Comparison of ENCODE assay signal across 8 cellular contexts in the genomic region with DNA sequence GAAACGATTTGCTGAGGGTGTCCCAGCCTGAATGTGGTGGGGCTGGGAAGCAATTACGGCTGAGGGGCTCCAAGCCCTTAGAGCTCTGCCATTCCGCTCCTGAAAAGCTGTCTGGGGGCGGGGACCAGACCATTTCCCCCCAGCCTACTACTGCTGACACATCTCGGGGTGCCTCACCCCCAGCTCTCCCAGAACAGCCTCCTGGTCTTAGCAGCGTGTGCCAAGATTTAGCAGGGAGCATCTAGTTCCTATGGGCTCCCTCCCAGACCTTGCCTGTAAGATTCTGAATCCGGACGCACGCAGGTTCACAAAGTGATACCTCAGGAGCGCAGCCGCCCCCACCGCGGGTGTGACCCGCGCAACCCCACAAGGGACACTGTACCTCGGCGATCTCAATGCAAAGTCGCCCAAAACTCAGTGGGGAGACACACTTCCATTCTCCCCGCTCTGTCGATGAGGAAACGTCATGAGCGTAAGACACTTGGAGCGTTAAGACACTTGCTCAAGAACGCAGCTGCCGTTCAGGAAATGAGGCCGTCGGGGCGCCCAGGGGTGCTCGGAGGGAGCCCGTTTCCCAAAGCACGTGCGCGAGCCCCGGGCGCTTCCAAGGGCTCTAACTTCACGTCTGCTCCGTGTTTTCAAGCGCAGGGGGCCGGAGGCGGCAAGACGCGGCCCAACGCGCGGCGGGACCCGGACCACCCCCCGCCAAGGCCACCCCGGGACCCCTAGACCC. TPM values are rescaled to one million over a fixed set of nuclear protein-coding genes. Genes with fewer than 3 reads are reported as not detected.
DNase-seq lines count a peak whose midpoint lies in the region; ATAC-seq, FAIRE-seq and TF ChIP-seq lines count a peak whose summit lies in the region.

No MANE protein-coding gene starts in this region.

- H3K36me3 Mint-ChIP-seq in T-helper 1 cell treated with Interleukin-12 subunit alpha and Interleukin-12 subunit beta and Interleukin-4 antibody, amounts not matched to agents 30 μg/mL and 1 μg/mL, for 36 hours (ENCODE audit: low read depth), result peaks cover 30% of the 10 kb centered on the region

- peak overlapping the region; percentile 95 for H3K27ac Mint-ChIP-seq in T-helper 1 cell treated with Interleukin-12 subunit alpha and Interleukin-12 subunit beta and Interleukin-4 antibody, amounts not matched to agents 30 μg/mL and 1 μg/mL, for 36 hours

- peaks cover 26% of the 10 kb centered on the region for H3K4me1 Mint-ChIP-seq in T-helper 1 cell treated with Interleukin-12 subunit alpha and Interleukin-12 subunit beta and Interleukin-4 antibody, amounts not matched to agents 30 μg/mL and 1 μg/mL, for 36 hours (ENCODE audit: low read depth)

- H3K4me1 ChIP-seq in BLaER1 treated with 17β-estradiol and CSF1 and Interleukin-3, amounts not matched to agents 10 nM and 100 nM, result peaks cover 33 to 50% (median 48%) of the 10 kb centered on the region in 10 experiments
- H3K4me1 ChIP-seq in K562 (replicated peaks in 1 of 2; ENCODE audit: control insufficient read depth in 2 of 2, insufficient read depth in 2 of 2, low read length in 2 of 2), result peaks cover 10 to 12% of the 10 kb centered on the region in 2 experiments; a peak in 3 of 5 replicates

- CTCF ChIA-PET in K562 (lab: Yijun Ruan, JAX; ENCODE audit: low intra/inter-chr PET ratio), result no interaction called here

- peak; percentile 32 for ATAC-seq in GM19395 (IDR thresholded peaks at IDR 0.05; ENCODE audit: unreplicated experiment)
- peak; percentile 24 for ATAC-seq in HG03442 (IDR thresholded peaks at IDR 0.05; ENCODE audit: unreplicated experiment)
- peak; percentile 62 for ATAC-seq in K562

- H3K36me3 ChIP-seq in BLaER1 treated with 17β-estradiol and CSF1 and Interleukin-3, amounts not matched to agents 10 nM and 100 nM, result peaks cover 29 to 47% (median 35%) of the 10 kb centered on the region in 11 experiments
- H3K36me3 ChIP-seq in K562 (ENCODE audit: control insufficient read depth, insufficient read depth, low read length), result peaks cover 33% of the 10 kb centered on the region

- H3K27me3 Mint-ChIP-seq in T-helper 1 cell treated with Interleukin-12 subunit alpha and Interleukin-12 subunit beta and Interleukin-4 antibody, amounts not matched to agents 30 μg/mL and 1 μg/mL, for 36 hours (ENCODE audit: low read depth), result no peaks in the 10 kb centered on the region

- H3K9me1 ChIP-seq in K562 (ENCODE audit: control insufficient read depth, insufficient read depth, low read length), result no peaks in the 10 kb centered on the region

- DNase-seq in K562 (ENCODE audit: extremely low read depth in 1 of 4, low spot score in 3 of 4) (peak in 3 of 4 experiments; percentile 20 to 37 (median 23)), iPS-NIHi7 (ENCODE audit: extremely low spot score) (peak; percentile 19), kidney glomerular epithelial cell (lab: John Stamatoyannopoulos, UW) (no peak)
- peak; percentile 38 to 54 for DNase-seq in stimulated activated CD4-positive, alpha-beta T cell treated with anti-CD3 and anti-CD28 coated beads, Interleukin-1b, Interleukin-23, amount 100 ng/mL, for 4 hours (ENCODE audit: low read depth in 2 of 2)

- BruUV-seq in K562 (replicated peaks; lab: Mats Ljungman, UMichigan), result TSS peak; percentile 48

- H3K27me3 ChIP-seq in BLaER1 treated with 17β-estradiol and CSF1 and Interleukin-3, amounts not matched to agents 10 nM and 100 nM, result no peaks in the 10 kb centered on the region
- no peaks in the 10 kb centered on the region for H3K27me3 ChIP-seq in K562 (ENCODE audit: control insufficient read depth in 2 of 2, insufficient read depth in 2 of 2, low read length in 2 of 2)

- peaks cover 8% of the 10 kb centered on the region for H3K9me3 Mint-ChIP-seq in T-helper 1 cell treated with Interleukin-12 subunit alpha and Interleukin-12 subunit beta and Interleukin-4 antibody, amounts not matched to agents 30 μg/mL and 1 μg/mL, for 36 hours

- intact Hi-C loops in K562 (cut with micrococcal nuclease), result no loop called here

- no peak for TF ChIP-seq POLR2A in K562 (conservative IDR thresholded peaks at IDR 0.05)

- H3K79me2 ChIP-seq in K562 (ENCODE audit: control insufficient read depth, insufficient read depth, low read length), result peaks cover 46% of the 10 kb centered on the region

- TF ChIP-seq RAD21 in K562 (CRISPR knock-in tag; conservative IDR thresholded peaks at IDR 0.05 in 1 of 2, IDR thresholded peaks at IDR 0.05 in 1 of 2), result no peak

- peak overlapping the region; percentile 92 to 99 (median 96) for H3K4me2 ChIP-seq in BLaER1 treated with 17β-estradiol and CSF1 and Interleukin-3, amounts not matched to agents 10 nM and 100 nM
- peak overlapping the region; percentile 91 for H3K4me2 ChIP-seq in K562 (ENCODE audit: insufficient read depth, low read length)

- H3K9ac ChIP-seq in BLaER1 treated with 17β-estradiol and CSF1 and Interleukin-3, amounts not matched to agents 10 nM and 100 nM, result peak overlapping the region; percentile 93 to 99 (median 97)
- H3K9ac ChIP-seq in K562 (ENCODE audit: insufficient read depth in 1 of 2, low read depth in 2 of 2, low read length in 2 of 2), result peak overlapping the region; percentile 90 to 96

- H2AFZ ChIP-seq in K562 (ENCODE audit: low read depth, low read length), result peak overlapping the region; percentile 94

- in situ Hi-C loops in K562 (cut with MboI), result no loop called here

- H3K27ac ChIP-seq in BLaER1 treated with 17β-estradiol and CSF1 and Interleukin-3, amounts not matched to agents 10 nM and 100 nM, result peak overlapping the region; percentile 86 to 100 (median 98)
- peak overlapping the region; percentile 91 for H3K27ac ChIP-seq in K562 (ENCODE audit: extremely low read depth, low read depth, low read length)

- H3K9me3 ChIP-seq in BLaER1 treated with 17β-estradiol and CSF1 and Interleukin-3, amounts not matched to agents 10 nM and 100 nM (replicated peaks in 1 of 11), result peaks cover 0 to 13% (median 7%) of the 10 kb centered on the region in 11 experiments; a peak in 9 of 22 replicates
- no peaks in the 10 kb centered on the region for H3K9me3 ChIP-seq in K562 (replicated peaks; ENCODE audit: control insufficient read depth, insufficient read depth, low read depth, low read length)

- POLR2A ChIA-PET in K562 (lab: Yijun Ruan, JAX), result interaction anchor here (0.9 to 1.2 kb wide), 2 partner anchors 9 to 14 kb away, joined by 3 to 9 read pairs; no protein-coding TSS in a partner anchor

- peak overlapping the region; percentile 75 to 91 (median 85) for H3K4me3 ChIP-seq in BLaER1 treated with 17β-estradiol and CSF1 and Interleukin-3, amounts not matched to agents 10 nM and 100 nM
- H3K4me3 ChIP-seq in K562, result peak overlapping the region; percentile 74

- WGBS in K562 (ENCODE audit: insufficient coverage, low coverage, missing lambda C conversion rate), result under 1% methylated on average over 24 of the region's 49 CpGs

- peak overlapping the region; percentile 96 for H3K4me3 Mint-ChIP-seq in T-helper 1 cell treated with Interleukin-12 subunit alpha and Interleukin-12 subunit beta and Interleukin-4 antibody, amounts not matched to agents 30 μg/mL and 1 μg/mL, for 36 hours

- TF ChIP-seq EP300 in K562 (IDR thresholded peaks at IDR 0.05; ENCODE audit: low read length), result no peak

- no peak for FAIRE-seq in K562 (lab: Jason Lieb, UNC)

- TF ChIP-seq CTCF in K562 (IDR thresholded peaks at IDR 0.05 in 2 of 3, conservative IDR thresholded peaks at IDR 0.05 in 1 of 3; ENCODE audit: insufficient read depth in 2 of 3, low read depth in 1 of 3, low read length in 3 of 3), result no peak

- H4K20me1 ChIP-seq in BLaER1 treated with 17β-estradiol and CSF1 and Interleukin-3, amounts not matched to agents 10 nM and 100 nM, result peaks cover 0 to 49% (median 43%) of the 10 kb centered on the region in 11 experiments; a peak in 20 of 22 replicates
- peaks cover 8% of the 10 kb centered on the region; the same call in 1 of the 2 replicates for H4K20me1 ChIP-seq in K562 (replicated peaks; ENCODE audit: control insufficient read depth, insufficient read depth, low read length)

RNA-seq across cellular contexts. Expression of a gene that starts 0.6 kb away (rescaled TPM):
- total RNA-seq in K562 (2011; cell fraction: chromatin; rRNA removed; ENCODE audit: low replicate concordance), result 30.0 and 64.9 TPM in 2 replicates
- total RNA-seq in K562 (2011; cell fraction: nucleolus; rRNA removed), result 36.8 and 49.5 TPM in 2 replicates
- total RNA-seq in K562 (2011; cell fraction: nucleoplasm; rRNA removed), result 43.7 and 49.5 TPM in 2 replicates
- total RNA-seq in K562 (2014; rRNA removed) (16.7 and 25.3 TPM in 2 replicates), K562 (2014; rRNA removed; fragmentation: Illumina TruSeq; extraction: Trizol) (6.3 and 8.6 TPM in 2 replicates), K562 (2015; rRNA removed; fragmentation: Illumina TruSeq; extraction: Trizol) (9.4 and 10.5 TPM in 2 replicates), K562 (2021) (36.6 and 38.5 TPM in 2 replicates)
- polyA plus RNA-seq in K562 (2011; rRNA removed) (10.8 and 23.4 TPM in 2 replicates), K562 (2014; fragmentation: Illumina TruSeq; extraction: Trizol) (32.1 and 42.5 TPM in 2 replicates), K562 (2014; fragmentation: Nextera tagmentation; extraction: Ambion mirVana) (1 to 10 TPM; 1.8 to 2.3 TPM), K562 (2014; rRNA removed) (14.3 and 15.8 TPM in 2 replicates)
- polyA plus RNA-seq in K562 (2011; cell fraction: cytosol; rRNA removed), result 9.8 and 21.2 TPM in 2 replicates
- 22.9 and 38.2 TPM in 2 replicates for polyA plus RNA-seq in K562 (2011; cell fraction: nucleus; rRNA removed)
- polyA plus RNA-seq in K562 (2012), result 20.2 and 21.9 TPM in 2 replicates
- 12.4 and 15.3 TPM in 2 replicates for polyA minus RNA-seq in K562 (2011; rRNA and poly(A)+ RNA removed)
- 13.9 and 15.2 TPM in 2 replicates for polyA minus RNA-seq in K562 (2011; cell fraction: cytosol; rRNA and poly(A)+ RNA removed)
- polyA minus RNA-seq in K562 (2011; cell fraction: nucleus; rRNA and poly(A)+ RNA removed), result 18.6 and 25.3 TPM in 2 replicates

RNA-seq across cellular contexts. Expression of a gene that starts 19.0 kb away (rescaled TPM):
- 11.0 and 24.6 TPM in 2 replicates for total RNA-seq in K562 (2011; cell fraction: chromatin; rRNA removed; ENCODE audit: low replicate concordance)
- total RNA-seq in K562 (2011; cell fraction: nucleolus; rRNA removed), result 20.4 and 25.5 TPM in 2 replicates
- total RNA-seq in K562 (2011; cell fraction: nucleoplasm; rRNA removed), result 20.2 and 23.2 TPM in 2 replicates
- total RNA-seq in K562 (2014; rRNA removed) (7.9 and 10.8 TPM in 2 replicates), K562 (2014; rRNA removed; fragmentation: Illumina TruSeq; extraction: Trizol) (5.6 and 6.5 TPM in 2 replicates), K562 (2015; rRNA removed; fragmentation: Illumina TruSeq; extraction: Trizol) (6.9 and 7.1 TPM in 2 replicates), K562 (2021) (8.7 and 9.3 TPM in 2 replicates)
- polyA plus RNA-seq in K562 (2011; rRNA removed) (11.9 and 13.5 TPM in 2 replicates), K562 (2014; fragmentation: Illumina TruSeq; extraction: Trizol) (8.2 and 9.4 TPM in 2 replicates), K562 (2014; fragmentation: Nextera tagmentation; extraction: Ambion mirVana) (1 to 10 TPM; 1.3 to 1.7 TPM), K562 (2014; rRNA removed) (7.3 and 9.4 TPM in 2 replicates)
- 16.7 and 24.3 TPM in 2 replicates for polyA plus RNA-seq in K562 (2011; cell fraction: cytosol; rRNA removed)
- 8.0 and 11.5 TPM in 2 replicates for polyA plus RNA-seq in K562 (2011; cell fraction: nucleus; rRNA removed)
- polyA plus RNA-seq in K562 (2012), result 9.3 and 10.4 TPM in 2 replicates
- 12.4 and 20.2 TPM in 2 replicates for polyA minus RNA-seq in K562 (2011; rRNA and poly(A)+ RNA removed)
- 10.1 and 10.3 TPM in 2 replicates for polyA minus RNA-seq in K562 (2011; cell fraction: cytosol; rRNA and poly(A)+ RNA removed)
- 4.4 and 5.2 TPM in 2 replicates for polyA minus RNA-seq in K562 (2011; cell fraction: nucleus; rRNA and poly(A)+ RNA removed)

RNA-seq across cellular contexts. Expression of a gene that starts 30.6 kb away (rescaled TPM):
- 41.8 and 82.0 TPM in 2 replicates for total RNA-seq in K562 (2011; cell fraction: chromatin; rRNA removed; ENCODE audit: low replicate concordance)
- total RNA-seq in K562 (2011; cell fraction: nucleolus; rRNA removed), result 22.0 and 26.6 TPM in 2 replicates
- 56.0 and 74.9 TPM in 2 replicates for total RNA-seq in K562 (2011; cell fraction: nucleoplasm; rRNA removed)
- total RNA-seq in K562 (2014; rRNA removed) (45.3 and 52.0 TPM in 2 replicates), K562 (2014; rRNA removed; fragmentation: Illumina TruSeq; extraction: Trizol) (52.7 and 61.4 TPM in 2 replicates), K562 (2015; rRNA removed; fragmentation: Illumina TruSeq; extraction: Trizol) (49.8 and 54.6 TPM in 2 replicates), K562 (2021) (55.2 and 64.9 TPM in 2 replicates)
- polyA plus RNA-seq in K562 (2011; rRNA removed) (45.6 and 65.9 TPM in 2 replicates), K562 (2014; fragmentation: Illumina TruSeq; extraction: Trizol) (67.2 and 67.6 TPM in 2 replicates), K562 (2014; fragmentation: Nextera tagmentation; extraction: Ambion mirVana) (100 to 1,000 TPM in 1 of 2 experiments, 10 to 100 TPM in 1; 62.3 to 109 TPM), K562 (2014; rRNA removed) (69.2 and 81.7 TPM in 2 replicates)
- polyA plus RNA-seq in K562 (2011; cell fraction: cytosol; rRNA removed), result 17.8 and 37.4 TPM in 2 replicates
- 33.7 and 46.6 TPM in 2 replicates for polyA plus RNA-seq in K562 (2011; cell fraction: nucleus; rRNA removed)
- 47.2 and 69.3 TPM in 2 replicates for polyA plus RNA-seq in K562 (2012)
- 42.2 and 59.2 TPM in 2 replicates for polyA minus RNA-seq in K562 (2011; rRNA and poly(A)+ RNA removed)
- 14.0 and 15.5 TPM in 2 replicates for polyA minus RNA-seq in K562 (2011; cell fraction: cytosol; rRNA and poly(A)+ RNA removed)
- polyA minus RNA-seq in K562 (2011; cell fraction: nucleus; rRNA and poly(A)+ RNA removed), result 12.1 and 17.2 TPM in 2 replicates

RNA-seq across cellular contexts. Expression of a gene that starts 30.7 kb away (rescaled TPM):
- total RNA-seq in K562 (2011; cell fraction: chromatin; rRNA removed; ENCODE audit: low replicate concordance), result 19.2 and 25.8 TPM in 2 replicates
- 44.0 and 47.0 TPM in 2 replicates for total RNA-seq in K562 (2011; cell fraction: nucleolus; rRNA removed)
- total RNA-seq in K562 (2011; cell fraction: nucleoplasm; rRNA removed), result 23.2 and 27.1 TPM in 2 replicates
- total RNA-seq in K562 (2014; rRNA removed) (24.8 and 40.6 TPM in 2 replicates), K562 (2014; rRNA removed; fragmentation: Illumina TruSeq; extraction: Trizol) (16.4 and 19.4 TPM in 2 replicates), K562 (2015; rRNA removed; fragmentation: Illumina TruSeq; extraction: Trizol) (18.3 and 19.5 TPM in 2 replicates), K562 (2021) (21.2 and 23.0 TPM in 2 replicates)
- polyA plus RNA-seq in K562 (2011; rRNA removed) (19.0 and 23.5 TPM in 2 replicates), K562 (2014; fragmentation: Illumina TruSeq; extraction: Trizol) (13.6 and 18.1 TPM in 2 replicates), K562 (2014; fragmentation: Nextera tagmentation; extraction: Ambion mirVana) (1 to 10 TPM; 2.4 to 3.7 TPM), K562 (2014; rRNA removed) (19.4 and 24.4 TPM in 2 replicates)
- 15.6 and 17.3 TPM in 2 replicates for polyA plus RNA-seq in K562 (2011; cell fraction: cytosol; rRNA removed)
- 13.2 and 17.1 TPM in 2 replicates for polyA plus RNA-seq in K562 (2011; cell fraction: nucleus; rRNA removed)
- polyA plus RNA-seq in K562 (2012), result 11.2 and 20.0 TPM in 2 replicates
- 21.9 and 22.4 TPM in 2 replicates for polyA minus RNA-seq in K562 (2011; rRNA and poly(A)+ RNA removed)
- polyA minus RNA-seq in K562 (2011; cell fraction: cytosol; rRNA and poly(A)+ RNA removed), result 12.9 and 13.9 TPM in 2 replicates
- polyA minus RNA-seq in K562 (2011; cell fraction: nucleus; rRNA and poly(A)+ RNA removed), result 18.4 and 26.4 TPM in 2 replicates

RNA-seq across cellular contexts. Expression of a gene that starts 36.8 kb away (rescaled TPM):
- total RNA-seq in K562 (2011; cell fraction: chromatin; rRNA removed; ENCODE audit: low replicate concordance), result 76.4 and 103 TPM in 2 replicates
- 32.6 and 35.0 TPM in 2 replicates for total RNA-seq in K562 (2011; cell fraction: nucleolus; rRNA removed)
- total RNA-seq in K562 (2011; cell fraction: nucleoplasm; rRNA removed), result 47.7 and 52.4 TPM in 2 replicates
- total RNA-seq in K562 (2014; rRNA removed) (4.9 and 9.1 TPM in 2 replicates), K562 (2014; rRNA removed; fragmentation: Illumina TruSeq; extraction: Trizol) (6.9 and 7.1 TPM in 2 replicates), K562 (2015; rRNA removed; fragmentation: Illumina TruSeq; extraction: Trizol) (8.1 and 8.3 TPM in 2 replicates), K562 (2021) (27.5 and 29.1 TPM in 2 replicates)
- polyA plus RNA-seq in K562 (2011; rRNA removed) (9.9 and 12.4 TPM in 2 replicates), K562 (2014; fragmentation: Illumina TruSeq; extraction: Trizol) (8.3 and 8.8 TPM in 2 replicates), K562 (2014; fragmentation: Nextera tagmentation; extraction: Ambion mirVana) (1 to 10 TPM in 1 of 2 experiments, under 1 TPM in 1; 0.90 to 1.3 TPM), K562 (2014; rRNA removed) (6.0 and 8.2 TPM in 2 replicates)
- 7.0 and 8.0 TPM in 2 replicates for polyA plus RNA-seq in K562 (2011; cell fraction: cytosol; rRNA removed)
- polyA plus RNA-seq in K562 (2011; cell fraction: nucleus; rRNA removed), result 16.7 and 18.6 TPM in 2 replicates
- polyA plus RNA-seq in K562 (2012), result 9.9 and 17.0 TPM in 2 replicates
- 45.0 and 68.4 TPM in 2 replicates for polyA minus RNA-seq in K562 (2011; rRNA and poly(A)+ RNA removed)
- polyA minus RNA-seq in K562 (2011; cell fraction: cytosol; rRNA and poly(A)+ RNA removed), result 22.6 and 24.3 TPM in 2 replicates
- polyA minus RNA-seq in K562 (2011; cell fraction: nucleus; rRNA and poly(A)+ RNA removed), result 30.6 and 48.9 TPM in 2 replicates
